In the genomic region with DNA sequence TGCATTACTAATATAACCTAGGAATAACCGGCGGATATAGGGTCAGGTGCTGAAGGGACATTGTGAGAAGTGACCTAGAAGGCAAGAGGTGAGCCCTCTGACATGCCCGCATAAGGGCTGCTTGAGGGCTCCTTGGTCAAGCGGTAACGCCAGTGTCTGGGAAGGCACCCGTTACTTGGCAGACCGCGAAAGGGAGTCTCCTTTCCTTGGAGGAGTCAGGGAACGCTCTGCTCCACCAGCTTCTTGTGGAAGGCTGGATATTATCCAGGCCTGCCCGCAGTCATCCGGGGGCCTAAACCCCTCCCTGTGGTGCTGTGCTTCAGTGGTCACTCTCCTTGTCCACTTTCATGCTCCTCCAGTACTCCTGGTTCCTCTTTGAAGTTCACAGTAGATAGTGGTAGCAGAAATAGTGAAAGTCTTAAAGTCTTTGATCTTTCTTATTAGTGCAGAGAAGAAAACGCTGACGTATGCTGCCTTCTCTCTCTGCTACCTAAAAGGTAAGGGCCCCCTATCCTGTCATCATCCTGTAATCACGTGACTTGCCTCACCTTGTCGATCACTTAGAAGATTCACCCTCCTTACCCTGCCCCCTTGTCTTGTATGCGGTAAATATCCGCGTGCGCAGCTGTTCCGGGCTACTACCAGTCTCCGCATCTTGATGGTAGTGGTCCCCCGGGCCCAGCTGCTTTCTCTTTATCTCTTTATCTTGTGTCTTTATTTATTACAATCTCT, we compare ENCODE assay signal across 6 cellular contexts. TPM values are rescaled to one million over a fixed set of nuclear protein-coding genes. Genes with fewer than 3 reads are reported as not detected.
"Had no signal": no experiment of that assay in that cellular context is flagged by ENCODE, and none has a peak within 500 bp of the region (broad histone marks: within the 10 kb centered on the region; RNA-seq: fewer than 3 reads in every experiment).

No MANE protein-coding gene starts in this region.

RNA-seq across cellular contexts. Expression of a gene that starts 18.1 kb away (rescaled TPM):
- total RNA-seq: astrocyte, bronchial epithelial cell, cerebellum, endodermal cell, foreskin keratinocyte, WTC11 had no signal
- polyA plus RNA-seq: foreskin keratinocyte had no signal
